ENCODE assay signal across 8 cellular contexts in the genomic region with DNA sequence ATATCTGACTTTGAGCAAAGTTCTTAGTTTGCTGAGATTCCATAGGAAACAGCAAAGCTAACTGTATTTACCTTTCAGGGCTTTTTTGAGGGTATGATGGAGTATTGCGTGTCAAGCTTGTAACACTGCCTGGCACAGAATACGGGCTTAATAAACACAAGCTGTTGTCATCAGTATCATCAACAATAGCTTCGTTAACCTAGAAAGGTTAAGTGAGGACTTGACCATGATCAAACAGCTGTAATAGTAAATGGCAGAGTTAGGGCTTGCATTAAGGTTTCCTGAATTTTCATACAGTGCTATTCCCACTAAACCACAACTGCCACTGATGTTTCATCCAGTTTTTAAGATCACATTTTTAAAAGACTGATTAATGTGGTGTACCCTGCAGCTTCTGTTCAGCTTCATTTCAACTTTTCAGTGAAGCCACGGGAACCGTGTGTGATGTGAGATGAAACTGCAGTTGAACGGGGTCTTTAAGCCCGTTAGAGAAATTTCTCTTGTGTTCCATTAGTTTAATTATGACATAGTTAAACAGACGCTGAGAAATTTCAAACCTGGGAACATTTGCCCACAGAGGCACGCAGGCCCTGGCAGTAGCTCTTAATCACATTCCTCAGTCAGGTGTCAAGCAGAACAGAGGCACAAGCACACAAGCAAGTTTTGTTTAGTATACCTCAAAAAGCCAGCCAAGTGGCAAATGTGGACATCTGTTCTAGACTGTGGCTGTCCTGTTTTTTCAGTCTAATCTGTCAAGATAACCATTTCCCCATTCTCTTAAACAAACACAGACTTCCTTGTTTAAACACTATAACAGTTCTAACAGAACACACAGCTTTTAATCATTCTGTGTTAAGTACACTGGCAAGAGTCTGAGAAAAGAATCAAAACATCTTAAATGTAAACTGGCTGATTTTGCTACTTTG.
DNase-seq lines count a peak whose midpoint lies in the region; ATAC-seq and TF ChIP-seq lines count a peak whose summit lies in the region.

No MANE protein-coding gene starts in this region.

- H3K36me3 ChIP-seq in SJSA1: no peaks in the 10 kb centered on the region

- CTCF ChIA-PET in HEK293T (lab: Yijun Ruan, JAX): interaction anchor here (0.6 kb wide), 1 partner anchor 149 kb away, joined by 3 read pairs; no protein-coding TSS in a partner anchor

- no peak overlapping the region for H3K4me3 ChIP-seq in SJSA1
- no peak overlapping the region for H3K4me3 ChIP-seq in fibroblast of villous mesenchyme (ENCODE audit: low read depth, low read length)
- no peak overlapping the region for H3K4me3 ChIP-seq in skeletal muscle cell (ENCODE audit: low read depth, low read length)

- H3K9me3 ChIP-seq in SJSA1 (replicated peaks): no peaks in the 10 kb centered on the region

- no peak for TF ChIP-seq CTCF in fibroblast of villous mesenchyme (IDR thresholded peaks at IDR 0.05; ENCODE audit: insufficient read depth, low read depth, low read length)

- peak overlapping the region; percentile 35 for H3K27ac ChIP-seq in SJSA1

- H3K27me3 ChIP-seq in SJSA1 (replicated peaks): no peaks in the 10 kb centered on the region

- ATAC-seq in GM18498 (IDR thresholded peaks at IDR 0.05; ENCODE audit: unreplicated experiment): peak; percentile 76
- ATAC-seq in HG03469 (IDR thresholded peaks at IDR 0.05; ENCODE audit: unreplicated experiment): peak; percentile 72
- ATAC-seq in HG02588 (IDR thresholded peaks at IDR 0.05; ENCODE audit: unreplicated experiment): no peak
- ATAC-seq in HG03196 (IDR thresholded peaks at IDR 0.05; ENCODE audit: unreplicated experiment): no peak

- H3K4me1 ChIP-seq in SJSA1 (replicated peaks): peaks cover 40% of the 10 kb centered on the region

- POLR2A ChIA-PET in HEK293T (lab: Yijun Ruan, JAX): interaction anchor here (0.6 to 1.5 kb wide), 7 partner anchors 14 to 334 kb away, joined by 3 to 5 read pairs (median 3); no protein-coding TSS in a partner anchor

- peak in 1 of 2 experiments; percentile 70 for DNase-seq in SJSA1 (ENCODE audit: low read depth in 1 of 2, low spot score in 2 of 2)
- DNase-seq in fibroblast of villous mesenchyme (ENCODE audit: low read depth): peak; percentile 89
- DNase-seq in skeletal muscle cell (ENCODE audit: low read depth): peak; percentile 64
- DNase-seq in HEK293T (ENCODE audit: extremely low spot score): no peak

TF ChIP-seq in HEK293T, 16 proteins besides CTCF, POLR2A, EP300 and RAD21:
- TF ChIP-seq CTBP1 (IDR thresholded peaks at IDR 0.05; ENCODE audit: borderline replicate concordance): no peak
- no peak for TF ChIP-seq ZNF384 (IDR thresholded peaks at IDR 0.05)
- TF ChIP-seq SP1 (IDR thresholded peaks at IDR 0.05): no peak
- TF ChIP-seq FOXK2 (IDR thresholded peaks at IDR 0.05): no peak
- no peak for TF ChIP-seq LEF1 (IDR thresholded peaks at IDR 0.05; ENCODE audit: borderline replicate concordance)

Comparison
In these comparisons a context has a peak if more than half of its experiments do, and no peak if none do; other contexts are left out.
1. ATAC-seq: peak in GM18498 (single experiment) and HG03469 (single experiment); none in HG02588 (single experiment) and HG03196 (single experiment).